Comparison of ENCODE assay signal across 14 cellular contexts in genomic region chr2:157192445-157193423, GRCh38.
DNase-seq lines count a peak whose midpoint lies in the region; ATAC-seq and TF ChIP-seq lines count a peak whose summit lies in the region.
"Had no signal": no experiment of that assay in that cellular context is flagged by ENCODE, and none has a peak within 500 bp of the region (broad histone marks: within the 10 kb centered on the region; RNA-seq: fewer than 3 reads in every experiment).

No MANE protein-coding gene starts in this region.

- CTCF ChIA-PET in SK-N-SH (lab: Yijun Ruan, JAX), result interaction anchor here (0.9 to 3.4 kb wide), 10 partner anchors 10 to 1831 kb away, joined by 3 to 18 read pairs (median 5); no protein-coding TSS in a partner anchor

- TF ChIP-seq RAD21 in SK-N-SH (IDR thresholded peaks at IDR 0.05; ENCODE audit: low read length), result no peak

- H3F3A ChIP-seq in SK-N-SH (replicated peaks; ENCODE audit: insufficient read depth), result peaks cover 3% of the 10 kb centered on the region

- no peak overlapping the region for H3K4me2 ChIP-seq in SK-N-SH

- no peak for DNase-seq in SK-N-SH
- no peak for DNase-seq in thyroid gland
- no peak for DNase-seq in NCI-H1930 (lab: John Stamatoyannopoulos, UW)
- no peak for DNase-seq in NOMO-1 treated with DMSO at 0.1 percent for 48 hours (lab: John Stamatoyannopoulos, UW; ENCODE audit: unreplicated experiment)
- DNase-seq in DMS 273 treated with DMSO at 0.1 percent for 48 hours (lab: John Stamatoyannopoulos, UW), result no peak
- DNase-seq: activated naive CD4-positive, alpha-beta T cell treated with Interleukin-2 at 50 U/mL for 16 hours; midbrain; NCI-H2029; stimulated activated CD8-positive, alpha-beta memory T cell treated with anti-CD3 and anti-CD28 coated beads, Interleukin-4, amount 100 ng/mL, for 48 hours had no signal

- no peaks in the 10 kb centered on the region for H3K9me2 ChIP-seq in SK-N-SH

- TF ChIP-seq CTCF in SK-N-SH (IDR thresholded peaks at IDR 0.05) (no peak), thyroid gland (IDR thresholded peaks at IDR 0.05) (no peak)

- no peak for TF ChIP-seq EP300 in SK-N-SH (IDR thresholded peaks at IDR 0.05; ENCODE audit: borderline replicate concordance in 1 of 2, low read depth in 1 of 2, low read length in 1 of 2)

- no peaks in the 10 kb centered on the region for H3K79me2 ChIP-seq in SK-N-SH (ENCODE audit: insufficient read depth)

- no peaks in the 10 kb centered on the region for H4K20me1 ChIP-seq in SK-N-SH (ENCODE audit: insufficient read depth)

- POLR2A ChIA-PET in SK-N-SH (lab: Yijun Ruan, JAX), result no interaction called here

- H3K36me3 ChIP-seq in SK-N-SH (replicated peaks in 1 of 2; ENCODE audit: control insufficient read depth in 1 of 2, insufficient read depth in 2 of 2, low read length in 1 of 2) (no peaks in the 10 kb centered on the region), thyroid gland (no peaks in the 10 kb centered on the region)

- no peaks in the 10 kb centered on the region for H3K9me3 ChIP-seq in SK-N-SH
- H3K9me3 ChIP-seq in thyroid gland, result no peaks in the 10 kb centered on the region

- intact Hi-C loops in thyroid gland (cut with DNase I), result loop anchor here (10.0 kb wide), 1 partner anchor 1808 kb away; no protein-coding TSS in a partner anchor

- H3K4me3 ChIP-seq in SK-N-SH (ENCODE audit: low read depth in 2 of 2, low read length in 1 of 2) (no peak overlapping the region), thyroid gland (replicated peaks in 1 of 3) (no peak overlapping the region)

- no peak overlapping the region for H3K9ac ChIP-seq in SK-N-SH

- H2AFZ ChIP-seq in SK-N-SH (ENCODE audit: low read depth), result peak overlapping the region; percentile 43; the same call in 1 of the 2 replicates

- H3K27ac ChIP-seq in SK-N-SH (ENCODE audit: low read depth in 2 of 2, low read length in 1 of 2) (no peak overlapping the region), thyroid gland (no peak overlapping the region)
- H3K27ac ChIP-seq: 22Rv1 had no signal

- TF ChIP-seq POLR2A in thyroid gland (IDR thresholded peaks at IDR 0.05), result no peak

- no peak for ATAC-seq in SK-N-SH treated with all-trans-retinoic acid at 6 μM for 48 hours
- peak; percentile 81 for ATAC-seq in HG02623 (IDR thresholded peaks at IDR 0.05; ENCODE audit: unreplicated experiment)
- ATAC-seq in HG03442 (IDR thresholded peaks at IDR 0.05; ENCODE audit: unreplicated experiment), result peak; percentile 82
- ATAC-seq: Panc1 had no signal

- H3K4me1 ChIP-seq in SK-N-SH (ENCODE audit: control insufficient read depth in 1 of 2, insufficient read depth in 2 of 2, low read depth in 1 of 2, low read length in 1 of 2) (peaks cover 0 to 6% of the 10 kb centered on the region in 2 experiments; a peak in 1 of 4 replicates), thyroid gland (no peaks in the 10 kb centered on the region)

- H3K27me3 ChIP-seq in SK-N-SH (ENCODE audit: insufficient read depth), result no peaks in the 10 kb centered on the region
- no peaks in the 10 kb centered on the region for H3K27me3 ChIP-seq in thyroid gland

- 78% methylated on average over 8 of the region's 8 CpGs for WGBS in SK-N-SH (ENCODE audit: low lambda C conversion rate)
- 83 to 88% methylated on average over 8 of the region's 8 CpGs for WGBS in thyroid gland, 2 donors

TF ChIP-seq in SK-N-SH, 30 proteins besides CTCF, POLR2A, EP300 and RAD21:
- TF ChIP-seq CHD2 (IDR thresholded peaks at IDR 0.05; ENCODE audit: low read length, partially characterized antibody) (no peak), ZBTB33 (IDR thresholded peaks at IDR 0.05; ENCODE audit: borderline replicate concordance, low read depth) (no peak), FOXM1 (IDR thresholded peaks at IDR 0.05; ENCODE audit: low read depth) (no peak), SIN3A (IDR thresholded peaks at IDR 0.05; ENCODE audit: borderline replicate concordance, low read depth, low read length) (no peak), RFX5 (IDR thresholded peaks at IDR 0.05; ENCODE audit: low read length) (no peak), YY1 (IDR thresholded peaks at IDR 0.05; ENCODE audit: low read depth) (no peak), SMC3 (IDR thresholded peaks at IDR 0.05; ENCODE audit: low read depth, low read length) (no peak), FOXJ3 (CRISPR knock-in tag; IDR thresholded peaks at IDR 0.05) (no peak), EZH2phosphoT487 (IDR thresholded peaks at IDR 0.05; ENCODE audit: borderline replicate concordance, low read depth) (no peak)

TF ChIP-seq in SK-N-SH treated with all-trans-retinoic acid at 6 μM for 48 hours, 23 proteins besides CTCF, POLR2A, EP300 and RAD21:
- TF ChIP-seq CREB5 (CRISPR knock-in tag; IDR thresholded peaks at IDR 0.05; ENCODE audit: low read depth) (no peak), CSDC2 (CRISPR knock-in tag; IDR thresholded peaks at IDR 0.05) (no peak), TOX (CRISPR knock-in tag; IDR thresholded peaks at IDR 0.05; ENCODE audit: borderline replicate concordance) (no peak), TSHZ2 (CRISPR knock-in tag; IDR thresholded peaks at IDR 0.05) (no peak), ZFP3 (CRISPR knock-in tag; IDR thresholded peaks at IDR 0.05) (no peak), ZNF8 (CRISPR knock-in tag; IDR thresholded peaks at IDR 0.05) (no peak), SNAI2 (CRISPR knock-in tag; IDR thresholded peaks at IDR 0.05) (no peak), PPARA (CRISPR knock-in tag; IDR thresholded peaks at IDR 0.05; ENCODE audit: borderline replicate concordance) (no peak), ISL1 (CRISPR knock-in tag; IDR thresholded peaks at IDR 0.05) (no peak), ZFP30 (CRISPR knock-in tag; IDR thresholded peaks at IDR 0.05) (no peak), OSR1 (CRISPR knock-in tag; IDR thresholded peaks at IDR 0.05) (no peak)
- TF ChIP-seq, protein P1, sequence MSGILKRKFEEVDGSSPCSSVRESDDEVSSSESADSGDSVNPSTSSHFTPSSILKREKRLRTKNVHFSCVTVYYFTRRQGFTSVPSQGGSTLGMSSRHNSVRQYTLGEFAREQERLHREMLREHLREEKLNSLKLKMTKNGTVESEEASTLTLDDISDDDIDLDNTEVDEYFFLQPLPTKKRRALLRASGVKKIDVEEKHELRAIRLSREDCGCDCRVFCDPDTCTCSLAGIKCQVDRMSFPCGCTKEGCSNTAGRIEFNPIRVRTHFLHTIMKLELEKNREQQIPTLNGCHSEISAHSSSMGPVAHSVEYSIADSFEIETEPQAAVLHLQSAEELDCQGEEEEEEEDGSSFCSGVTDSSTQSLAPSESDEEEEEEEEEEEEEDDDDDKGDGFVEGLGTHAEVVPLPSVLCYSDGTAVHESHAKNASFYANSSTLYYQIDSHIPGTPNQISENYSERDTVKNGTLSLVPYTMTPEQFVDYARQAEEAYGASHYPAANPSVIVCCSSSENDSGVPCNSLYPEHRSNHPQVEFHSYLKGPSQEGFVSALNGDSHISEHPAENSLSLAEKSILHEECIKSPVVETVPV (CRISPR knock-in tag; IDR thresholded peaks at IDR 0.05), result no peak
